Comparison of ENCODE assay signal across 10 cellular contexts in genomic region chr7:95590387-95591248, GRCh38. TPM values are rescaled to one million over a fixed set of nuclear protein-coding genes. Genes with fewer than 3 reads are reported as not detected.
DNase-seq lines count a peak whose midpoint lies in the region; ATAC-seq and TF ChIP-seq lines count a peak whose summit lies in the region.
"Had no signal": no experiment of that assay in that cellular context is flagged by ENCODE, and none has a peak within 500 bp of the region (broad histone marks: within the 10 kb centered on the region; RNA-seq: fewer than 3 reads in every experiment).

No MANE protein-coding gene starts in this region.

- in situ Hi-C loops in ACHN (cut with HindIII; ENCODE audit: low pct_ligation_motif_present, low pct_unique_long_range_greater_than_20kb, low sequenced_read_pairs) = no loop called here

- peak; percentile 9 for DNase-seq in amniotic epithelial cell (ENCODE audit: low read depth)
- DNase-seq in left ventricle myocardium inferior = no peak
- no peak for DNase-seq in upper lobe of left lung
- no peak for DNase-seq in DMS 273 treated with DMSO at 0.1 percent for 48 hours (lab: John Stamatoyannopoulos, UW)
- no peak for DNase-seq in ACHN
- DNase-seq in activated CD8-positive, alpha-beta T cell treated with anti-CD3 and anti-CD28 coated beads, Interleukin-2, amount 10 ng/mL, durations not matched to agents 7 days and 5 days = no peak
- DNase-seq: effector CD8-positive, alpha-beta T cell; left colon; MG63 had no signal

- no peaks in the 10 kb centered on the region for H3K27me3 ChIP-seq in left ventricle myocardium inferior (ENCODE audit: low read depth)
- H3K27me3 ChIP-seq in parathyroid adenoma (ENCODE audit: control insufficient read depth, insufficient read depth, low read length) = no peaks in the 10 kb centered on the region
- H3K27me3 ChIP-seq in upper lobe of left lung = no peaks in the 10 kb centered on the region
- H3K27me3 ChIP-seq: MG63 had no signal

- peak in 1 of 4 donors; percentile 28 for TF ChIP-seq EP300 in upper lobe of left lung (IDR thresholded peaks at IDR 0.05)

- peak overlapping the region; percentile 89 for H3K4me3 ChIP-seq in left ventricle myocardium inferior
- H3K4me3 ChIP-seq in parathyroid adenoma (ENCODE audit: low read depth, low read length) = peak overlapping the region; percentile 46
- H3K4me3 ChIP-seq in upper lobe of left lung = peak overlapping the region; percentile 18 to 88 (median 74)
- H3K4me3 ChIP-seq: MG63 had no signal

- POLR2A ChIA-PET in activated CD8-positive, alpha-beta T cell treated with anti-CD3 and anti-CD28 coated beads, Interleukin-2, amount 10 ng/mL, durations not matched to agents 7 days and 5 days (lab: Charles Lee) = no interaction called here

- H3K36me3 Mint-ChIP-seq in activated CD8-positive, alpha-beta T cell treated with anti-CD3 and anti-CD28 coated beads, Interleukin-2, amount 10 ng/mL, durations not matched to agents 7 days and 5 days (ENCODE audit: low read depth) = no peaks in the 10 kb centered on the region

- CTCF ChIA-PET in activated CD8-positive, alpha-beta T cell treated with anti-CD3 and anti-CD28 coated beads, Interleukin-2, amount 10 ng/mL, durations not matched to agents 7 days and 5 days (lab: Charles Lee) = no interaction called here

- no peak for TF ChIP-seq CTCF in left ventricle myocardium inferior (IDR thresholded peaks at IDR 0.05; ENCODE audit: borderline replicate concordance)
- no peak for TF ChIP-seq CTCF in parathyroid adenoma (IDR thresholded peaks at IDR 0.05)
- TF ChIP-seq CTCF in upper lobe of left lung (IDR thresholded peaks at IDR 0.05) = no peak

- H3K9ac ChIP-seq in parathyroid adenoma = no peak overlapping the region

- H3K4me3 Mint-ChIP-seq in activated CD8-positive, alpha-beta T cell treated with anti-CD3 and anti-CD28 coated beads, Interleukin-2, amount 10 ng/mL, durations not matched to agents 7 days and 5 days = no peak overlapping the region

- peak in 1 of 4 donors; percentile 50 for TF ChIP-seq POLR2A in upper lobe of left lung (IDR thresholded peaks at IDR 0.05)

- no peak for ATAC-seq in upper lobe of left lung (ENCODE audit: low FRiP score in 2 of 2)
- no peak for ATAC-seq in activated CD8-positive, alpha-beta T cell treated with anti-CD3 and anti-CD28 coated beads, Interleukin-2, amount 10 ng/mL, durations not matched to agents 7 days and 5 days
- ATAC-seq: left colon had no signal

- H3K79me2 ChIP-seq in parathyroid adenoma = peaks cover 14% of the 10 kb centered on the region

- intact Hi-C loops in left ventricle myocardium inferior (cut with micrococcal nuclease) = loop anchor here (5.0 kb wide), 1 partner anchor 43 kb away; no protein-coding TSS in a partner anchor

- H3K4me1 Mint-ChIP-seq in activated CD8-positive, alpha-beta T cell treated with anti-CD3 and anti-CD28 coated beads, Interleukin-2, amount 10 ng/mL, durations not matched to agents 7 days and 5 days (ENCODE audit: low read depth) = no peaks in the 10 kb centered on the region

- no peaks in the 10 kb centered on the region for H3K9me3 ChIP-seq in left ventricle myocardium inferior (replicated peaks)
- H3K9me3 ChIP-seq in parathyroid adenoma (ENCODE audit: control insufficient read depth, low read length) = no peaks in the 10 kb centered on the region
- no peaks in the 10 kb centered on the region for H3K9me3 ChIP-seq in upper lobe of left lung
- H3K9me3 ChIP-seq: MG63 had no signal

- peak overlapping the region; percentile 99 for H3K27ac ChIP-seq in left ventricle myocardium inferior (replicated peaks)
- H3K27ac ChIP-seq in parathyroid adenoma = peak overlapping the region; percentile 100
- peak overlapping the region; percentile 24 to 99 (median 97) for H3K27ac ChIP-seq in upper lobe of left lung

- 35 to 36% methylated on average over 5 of the region's 5 CpGs for WGBS in upper lobe of left lung, 2 donors

- no peaks in the 10 kb centered on the region for H3K9me3 Mint-ChIP-seq in activated CD8-positive, alpha-beta T cell treated with anti-CD3 and anti-CD28 coated beads, Interleukin-2, amount 10 ng/mL, durations not matched to agents 7 days and 5 days (ENCODE audit: insufficient read depth)

- no peak overlapping the region for H3K27ac Mint-ChIP-seq in activated CD8-positive, alpha-beta T cell treated with anti-CD3 and anti-CD28 coated beads, Interleukin-2, amount 10 ng/mL, durations not matched to agents 7 days and 5 days

- H2AFZ ChIP-seq in parathyroid adenoma = no peak overlapping the region

- H3K36me3 ChIP-seq in left ventricle myocardium inferior (peaks cover 96% of the 10 kb centered on the region), parathyroid adenoma (ENCODE audit: control insufficient read depth, insufficient read depth, low read length) (peaks cover 14% of the 10 kb centered on the region), upper lobe of left lung (peaks cover 39 to 98% (median 57%) of the 10 kb centered on the region in 4 donors)
- H3K36me3 ChIP-seq: MG63 had no signal

- H3K4me1 ChIP-seq in left ventricle myocardium inferior = peaks cover 98% of the 10 kb centered on the region
- peaks cover 37% of the 10 kb centered on the region for H3K4me1 ChIP-seq in parathyroid adenoma
- peaks cover 35 to 46% (median 39%) of the 10 kb centered on the region in 4 donors for H3K4me1 ChIP-seq in upper lobe of left lung

- peaks cover 6% of the 10 kb centered on the region for H3K27me3 Mint-ChIP-seq in activated CD8-positive, alpha-beta T cell treated with anti-CD3 and anti-CD28 coated beads, Interleukin-2, amount 10 ng/mL, durations not matched to agents 7 days and 5 days (ENCODE audit: low read depth)

- peak overlapping the region; percentile 4 for H3K4me2 ChIP-seq in parathyroid adenoma (ENCODE audit: low read length)

RNA-seq across cellular contexts. Expression of gene PDK4, which starts 5.7 kb away (rescaled TPM):
- total RNA-seq in left ventricle myocardium inferior (325 TPM), upper lobe of left lung (100 to 1,000 TPM; 111 to 427 (median 160) TPM)
- not detected for total RNA-seq in activated CD8-positive, alpha-beta T cell treated with anti-CD3 and anti-CD28 coated beads, Interleukin-2, amount 10 ng/mL, durations not matched to agents 7 days and 5 days

Comparison
In these comparisons a context has a peak if more than half of its experiments do, and no peak if none do; other contexts are left out.
1. RNA of gene PDK4, which starts 5.7 kb away (total RNA-seq): 325 TPM in left ventricle myocardium inferior (single experiment) and 111 to 427 TPM in upper lobe of left lung; not detected in activated CD8-positive, alpha-beta T cell treated with anti-CD3 and anti-CD28 coated beads, Interleukin-2, amount 10 ng/mL, durations not matched to agents 7 days and 5 days; every median in the first group is over 100 times any median in the second.
2. Peak in every context shown above with its lines, with median percentiles within 50 percentile points of each other: H3K27ac ChIP-seq and H3K4me3 ChIP-seq.